16 cellular contexts compared by ENCODE assay signal in the genomic region with DNA sequence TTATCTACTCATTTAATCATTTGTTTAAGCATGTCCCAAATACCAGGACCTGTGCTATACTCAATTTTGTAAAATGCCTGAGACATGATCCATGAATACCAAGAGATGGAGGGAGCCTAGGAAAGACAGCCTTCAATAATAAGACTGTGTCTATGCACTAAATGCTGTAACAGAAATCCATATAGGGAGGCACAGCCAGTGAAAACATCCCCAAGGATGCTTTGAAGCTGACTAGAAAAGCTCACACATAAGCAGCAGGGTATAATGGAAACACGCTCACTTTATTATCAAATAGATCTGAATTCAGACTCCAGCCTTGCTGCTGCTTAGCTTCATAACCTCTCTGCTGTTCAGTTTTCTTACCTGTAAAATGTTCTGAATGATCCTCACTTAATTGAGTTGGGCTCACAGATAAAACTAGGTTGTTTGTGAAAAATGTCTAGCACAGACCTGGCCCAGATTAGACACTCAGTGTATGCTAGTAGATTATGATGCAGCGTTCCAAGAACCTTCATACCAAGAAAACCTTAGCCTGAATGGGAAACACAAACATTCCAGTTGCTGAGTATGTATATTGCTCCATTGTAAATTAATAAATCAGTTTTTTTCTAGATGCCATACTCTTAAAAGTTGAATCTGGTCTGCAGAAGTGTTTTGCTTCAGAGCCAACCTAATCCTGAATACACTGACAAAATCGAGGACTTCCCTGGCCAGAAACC. TPM values are rescaled to one million over a fixed set of nuclear protein-coding genes. Genes with fewer than 3 reads are reported as not detected.
DNase-seq lines count a peak whose midpoint lies in the region; ATAC-seq and TF ChIP-seq lines count a peak whose summit lies in the region.
"Had no signal": no experiment of that assay in that cellular context is flagged by ENCODE, and none has a peak within 500 bp of the region (broad histone marks: within the 10 kb centered on the region; RNA-seq: fewer than 3 reads in every experiment).

No MANE protein-coding gene starts in this region.

- H3K4me3 ChIP-seq in A673 (ENCODE audit: low read depth, low read length, poor library complexity, severe bottlenecking), result no peak overlapping the region
- no peak overlapping the region for H3K4me3 ChIP-seq in RWPE2 (ENCODE audit: severe bottlenecking)
- no peak overlapping the region for H3K4me3 ChIP-seq in gastrocnemius medialis
- no peak overlapping the region for H3K4me3 ChIP-seq in WERI-Rb-1 (ENCODE audit: low read depth, low read length)
- H3K4me3 ChIP-seq: neural progenitor cell had no signal

- intact Hi-C loops in A673 (cut with micrococcal nuclease; ENCODE audit: unreplicated experiment) (no loop called here), gastrocnemius medialis (cut with DNase I; ENCODE audit: low total_unique reads) (no loop called here)

- H3K27me3 ChIP-seq in A673 (replicated peaks; ENCODE audit: insufficient read depth, low read depth, low read length, poor library complexity) (no peaks in the 10 kb centered on the region), RWPE2 (ENCODE audit: insufficient read depth, poor library complexity, severe bottlenecking) (no peaks in the 10 kb centered on the region), gastrocnemius medialis (no peaks in the 10 kb centered on the region), WERI-Rb-1 (ENCODE audit: insufficient read depth, low read depth, severe bottlenecking) (no peaks in the 10 kb centered on the region)

- H3K27ac ChIP-seq in A673 (ENCODE audit: low read depth, low read length, poor library complexity, severe bottlenecking), result peak overlapping the region; percentile 75
- peak overlapping the region; percentile 70 for H3K27ac ChIP-seq in RWPE2 (ENCODE audit: poor library complexity, severe bottlenecking)
- peak overlapping the region; percentile 92 for H3K27ac ChIP-seq in epithelial cell of prostate
- H3K27ac ChIP-seq in gastrocnemius medialis, result peak overlapping the region; percentile 46 to 55 (median 53)
- H3K27ac ChIP-seq in WERI-Rb-1, result no peak overlapping the region
- H3K27ac ChIP-seq: neural progenitor cell had no signal

- CTCF ChIA-PET in A673 (lab: Charles Lee), result no interaction called here

- no peak for DNase-seq in A673 (ENCODE audit: low spot score)
- DNase-seq in RWPE2 (ENCODE audit: low spot score), result no peak
- no peak for DNase-seq in epithelial cell of prostate (ENCODE audit: low read depth, low spot score)
- DNase-seq in gastrocnemius medialis, result no peak
- no peak for DNase-seq in NCI-H226
- no peak for DNase-seq in WERI-Rb-1
- no peak for DNase-seq in A172 (ENCODE audit: low spot score)
- no peak for DNase-seq in NCI-H1105 (lab: John Stamatoyannopoulos, UW)
- DNase-seq: activated B cell treated with CpG ODN at 0.5 μM for 24 hours; H7; NCI-H2081 treated with DMSO at 0.1 percent for 48 hours; NCI-H526 treated with DMSO at 0.1 percent for 48 hours; stimulated activated CD4-positive, alpha-beta T cell treated with anti-CD3 and anti-CD28 coated beads, Interleukin-4, amount 100 ng/mL, for 24 hours had no signal

- H3K9me3 ChIP-seq in A673 (ENCODE audit: low read depth, low read length, poor library complexity, severe bottlenecking) (no peaks in the 10 kb centered on the region), RWPE2 (ENCODE audit: severe bottlenecking) (no peaks in the 10 kb centered on the region), gastrocnemius medialis (no peaks in the 10 kb centered on the region), WERI-Rb-1 (ENCODE audit: severe bottlenecking) (no peaks in the 10 kb centered on the region)
- H3K9me3 ChIP-seq: Caco-2 had no signal

- H3K36me3 ChIP-seq in A673 (ENCODE audit: insufficient read depth, low read length, poor library complexity, severe bottlenecking), result no peaks in the 10 kb centered on the region
- H3K36me3 ChIP-seq in RWPE2 (ENCODE audit: low read depth), result no peaks in the 10 kb centered on the region
- H3K36me3 ChIP-seq in gastrocnemius medialis, result no peaks in the 10 kb centered on the region
- no peaks in the 10 kb centered on the region for H3K36me3 ChIP-seq in WERI-Rb-1
- H3K36me3 ChIP-seq: neural progenitor cell had no signal

- H3K4me1 ChIP-seq in A673 (ENCODE audit: insufficient read depth, low read length, poor library complexity, severe bottlenecking) (peaks cover 20% of the 10 kb centered on the region), RWPE2 (ENCODE audit: insufficient read depth, poor library complexity, severe bottlenecking) (peaks cover 24% of the 10 kb centered on the region), gastrocnemius medialis (peaks cover 0 to 9% of the 10 kb centered on the region in 2 donors)
- H3K4me1 ChIP-seq: Caco-2, neural progenitor cell had no signal

- POLR2A ChIA-PET in A673 (lab: Charles Lee; ENCODE audit: low non-redundant PET), result no interaction called here

- BruUV-seq in A673 (replicated peaks; lab: Mats Ljungman, UMichigan), result no TSS peak

- no peak for TF ChIP-seq POLR2A in gastrocnemius medialis (IDR thresholded peaks at IDR 0.05)

- in situ Hi-C loops in gastrocnemius medialis (cut with MboI; ENCODE audit: low sequenced_read_pairs in 4 of 4), result no loop called here

- TF ChIP-seq CTCF in A673 (conservative IDR thresholded peaks at IDR 0.05; ENCODE audit: low read depth, low read length) (no peak), RWPE2 (IDR thresholded peaks at IDR 0.05; ENCODE audit: poor library complexity, severe bottlenecking) (no peak), gastrocnemius medialis (IDR thresholded peaks at IDR 0.05 in 4 of 5, conservative IDR thresholded peaks at IDR 0.05 in 1 of 5) (no peak), WERI-Rb-1 (IDR thresholded peaks at IDR 0.05; ENCODE audit: low read depth, low read length) (no peak)

- ATAC-seq in RWPE2 (ENCODE audit: low read depth) (no peak), gastrocnemius medialis (no peak)

RNA-seq across cellular contexts. Expression of a gene that starts 3.7 kb away (rescaled TPM):
- total RNA-seq in A673 (2021), result 53.6 and 57.8 TPM in 2 replicates
- total RNA-seq in gastrocnemius medialis, result 10 to 100 TPM; 10.0 to 20.6 (median 13.9) TPM
- 45.4 and 63.4 TPM in 2 replicates for total RNA-seq in A172 (2014; rRNA removed; shearing (Covaris generic))
- total RNA-seq: activated B cell treated with CpG ODN at 0.5 μM for 24 hours; activated T-helper 2 cell treated with anti-CD3 and anti-CD28 coated beads, Interferon-gamma antibody, Interleukin-2, Interleukin-4, amounts not matched to agents 10 μg/mL and 5 μg/mL and 100 μg/mL, durations not matched to agents 14 hours and 24 hours and 36 hours had no signal

RNA-seq across cellular contexts. Expression of a gene that starts 34.5 kb away (rescaled TPM):
- total RNA-seq in A673 (2021) (6.2 and 6.6 TPM in 2 replicates), gastrocnemius medialis (1 to 10 TPM in 2 of 4 donors, under 1 TPM in 2; 0.46 to 2.3 (median 1.1) TPM)
- total RNA-seq in A172 (2014; rRNA removed; shearing (Covaris generic)), result 4.5 and 11.0 TPM in 2 replicates

RNA-seq across cellular contexts. Expression of a gene that starts 34.9 kb away (rescaled TPM):
- total RNA-seq in A673 (2021), result 9.2 and 10.9 TPM in 2 replicates
- 1 to 10 TPM in 3 of 4 donors, under 1 TPM in 1; 0.51 to 5.0 (median 2.8) TPM for total RNA-seq in gastrocnemius medialis
- 14.2 and 16.4 TPM in 2 replicates for total RNA-seq in A172 (2014; rRNA removed; shearing (Covaris generic))
- total RNA-seq: activated T-helper 2 cell treated with anti-CD3 and anti-CD28 coated beads, Interferon-gamma antibody, Interleukin-2, Interleukin-4, amounts not matched to agents 10 μg/mL and 5 μg/mL and 100 μg/mL, durations not matched to agents 14 hours and 24 hours and 36 hours had no signal
